ENCODE assay signal across 15 cellular contexts in genomic region chr15:101332061-101332467, GRCh38. TPM values are rescaled to one million over a fixed set of nuclear protein-coding genes. Genes with fewer than 3 reads are reported as not detected.
DNase-seq lines count a peak whose midpoint lies in the region; ATAC-seq and TF ChIP-seq lines count a peak whose summit lies in the region.
"Had no signal": no experiment of that assay in that cellular context is flagged by ENCODE, and none has a peak within 500 bp of the region (broad histone marks: within the 10 kb centered on the region; RNA-seq: fewer than 3 reads in every experiment).

No MANE protein-coding gene starts in this region.

- H3K27ac ChIP-seq in breast epithelium (no peak overlapping the region), RWPE2 (ENCODE audit: poor library complexity, severe bottlenecking) (no peak overlapping the region)
- H3K27ac ChIP-seq: HL-60 had no signal

- TF ChIP-seq POLR2A in breast epithelium (IDR thresholded peaks at IDR 0.05), result no peak

- POLR2A ChIA-PET in MCF 10A (lab: Yijun Ruan, JAX), result no interaction called here

- no peaks in the 10 kb centered on the region for H3K36me3 ChIP-seq in breast epithelium
- H3K36me3 ChIP-seq in RWPE2 (ENCODE audit: low read depth), result no peaks in the 10 kb centered on the region
- no peaks in the 10 kb centered on the region for H3K36me3 ChIP-seq in mucosa of descending colon (ENCODE audit: low read depth)

- intact Hi-C loops in MCF 10A (cut with micrococcal nuclease) (no loop called here), breast epithelium (cut with DNase I; ENCODE audit: low total_unique reads) (no loop called here), mucosa of descending colon (cut with DNase I, micrococcal nuclease) (no loop called here)

- DNase-seq in MCF 10A (ENCODE audit: unreplicated experiment) (no peak), breast epithelium (ENCODE audit: low spot score in 2 of 2) (no peak), RWPE2 (ENCODE audit: low spot score) (peak; percentile 57), mucosa of descending colon (no peak), NCI-H526 (lab: John Stamatoyannopoulos, UW) (no peak)
- DNase-seq in stimulated activated CD4-positive, alpha-beta T cell treated with anti-CD3 and anti-CD28 coated beads, Interleukin-4, amount 100 ng/mL, for 4 hours, result no peak
- DNase-seq: CD4-positive, CD25-positive, alpha-beta regulatory T cell; DMS79 treated with DMSO at 0.1 percent for 48 hours; NCI-H187; NCI-H446; NCI-H748 treated with DMSO at 0.1 percent for 48 hours; PC-3 had no signal

- ATAC-seq in RWPE2 (ENCODE audit: low read depth), result no peak
- ATAC-seq in mucosa of descending colon, result peak; percentile 64
- ATAC-seq in HG03354 (IDR thresholded peaks at IDR 0.05; ENCODE audit: poor library complexity, severe bottlenecking, unreplicated experiment), result no peak
- ATAC-seq: GM23338, PC-3 had no signal

- no peaks in the 10 kb centered on the region for H3K27me3 Mint-ChIP-seq in MCF 10A (ENCODE audit: insufficient read depth, unreplicated experiment)
- H3K27me3 Mint-ChIP-seq: CD4-positive, CD25-positive, alpha-beta regulatory T cell had no signal

- H3K4me1 ChIP-seq in breast epithelium, result no peaks in the 10 kb centered on the region
- H3K4me1 ChIP-seq in RWPE2 (ENCODE audit: insufficient read depth, poor library complexity, severe bottlenecking), result no peaks in the 10 kb centered on the region
- no peaks in the 10 kb centered on the region for H3K4me1 ChIP-seq in mucosa of descending colon (ENCODE audit: low read depth)

- no peaks in the 10 kb centered on the region for H3K36me3 Mint-ChIP-seq in MCF 10A (ENCODE audit: insufficient read depth, unreplicated experiment)
- H3K36me3 Mint-ChIP-seq: CD4-positive, CD25-positive, alpha-beta regulatory T cell had no signal

- BruUV-seq in MCF 10A (replicated peaks; lab: Mats Ljungman, UMichigan), result no TSS peak

- H3K27ac Mint-ChIP-seq in MCF 10A (ENCODE audit: low read depth, unreplicated experiment), result peak overlapping the region; percentile 53
- H3K27ac Mint-ChIP-seq: GM23338 had no signal

- H3K9me3 ChIP-seq in breast epithelium (no peaks in the 10 kb centered on the region), RWPE2 (ENCODE audit: severe bottlenecking) (no peaks in the 10 kb centered on the region), mucosa of descending colon (no peaks in the 10 kb centered on the region)

- TF ChIP-seq CTCF in MCF 10A (IDR thresholded peaks at IDR 0.05; ENCODE audit: unreplicated experiment), result no peak
- TF ChIP-seq CTCF in breast epithelium (IDR thresholded peaks at IDR 0.05), result no peak
- no peak for TF ChIP-seq CTCF in RWPE2 (IDR thresholded peaks at IDR 0.05; ENCODE audit: poor library complexity, severe bottlenecking)
- TF ChIP-seq CTCF in mucosa of descending colon (IDR thresholded peaks at IDR 0.05), result no peak

- CTCF ChIA-PET in MCF 10A (lab: Yijun Ruan, JAX), result interaction anchor here (0.5 to 1.7 kb wide), 3 partner anchors 11 to 309 kb away, joined by 3 to 4 read pairs (median 4); no protein-coding TSS in a partner anchor

- no peaks in the 10 kb centered on the region for H3K9me3 Mint-ChIP-seq in MCF 10A (ENCODE audit: unreplicated experiment)

- H3K27me3 ChIP-seq in breast epithelium (no peaks in the 10 kb centered on the region), RWPE2 (ENCODE audit: insufficient read depth, poor library complexity, severe bottlenecking) (no peaks in the 10 kb centered on the region)

- H3K4me3 ChIP-seq in breast epithelium (no peak overlapping the region), RWPE2 (ENCODE audit: severe bottlenecking) (no peak overlapping the region), mucosa of descending colon (no peak overlapping the region)
- H3K4me3 ChIP-seq: GM23338 had no signal

- no peak overlapping the region for H3K4me3 Mint-ChIP-seq in MCF 10A (ENCODE audit: unreplicated experiment)
- H3K4me3 Mint-ChIP-seq: GM23338 had no signal

- no peaks in the 10 kb centered on the region for H3K4me1 Mint-ChIP-seq in MCF 10A (ENCODE audit: insufficient read depth, unreplicated experiment)
- H3K4me1 Mint-ChIP-seq: GM23338 had no signal

RNA-seq across cellular contexts. Expression of gene SNRPA1, which starts 37.0 kb away (rescaled TPM):
- 99.4 and 99.5 TPM in 2 replicates for total RNA-seq in MCF 10A (2022)
- total RNA-seq in breast epithelium, result 10 to 100 TPM; 26.4 to 51.1 (median 44.3) TPM
- total RNA-seq in mucosa of descending colon, result 10 to 100 TPM; 41.5 to 55.1 (median 52.1) TPM

RNA-seq across cellular contexts. Expression of gene SELENOS, which starts 54.8 kb away (rescaled TPM):
- total RNA-seq in MCF 10A (2022) (145 and 187 TPM in 2 replicates), breast epithelium (10 to 100 TPM; 56.1 to 76.8 (median 76.4) TPM), mucosa of descending colon (100 to 1,000 TPM in 2 of 3 donors, 10 to 100 TPM in 1; 78.7 to 118 (median 115) TPM)
